Comparison of ENCODE assay signal across 8 cellular contexts in genomic region chr20:17856024-17856564, GRCh38.
DNase-seq lines count a peak whose midpoint lies in the region; ATAC-seq and TF ChIP-seq lines count a peak whose summit lies in the region.

No MANE protein-coding gene starts in this region.

- intact Hi-C loops in colonic mucosa (cut with DNase I) (no loop called here), cardiac septum (cut with DNase I) (no loop called here)

- no peaks in the 10 kb centered on the region for H3K36me3 ChIP-seq in colonic mucosa

- no peak overlapping the region for H3K4me3 ChIP-seq in colonic mucosa

- peak overlapping the region; percentile 62 for H3K27ac ChIP-seq in colonic mucosa

- H3K9ac ChIP-seq in colonic mucosa (ENCODE audit: low read depth in 2 of 2, low read length in 2 of 2) = peak overlapping the region in 1 of 2 donors; percentile 53

- no peaks in the 10 kb centered on the region for H3K27me3 ChIP-seq in colonic mucosa

- TF ChIP-seq CTCF in GM10266 (IDR thresholded peaks at IDR 0.05; ENCODE audit: control insufficient read depth, insufficient read depth, low read depth, missing control alignments) (no peak), colonic mucosa (IDR thresholded peaks at IDR 0.05) (no peak)

- peaks cover 4% of the 10 kb centered on the region for H3K4me1 ChIP-seq in colonic mucosa

- no peaks in the 10 kb centered on the region for H3K9me3 ChIP-seq in colonic mucosa

- ATAC-seq in GM21390 (IDR thresholded peaks at IDR 0.05; ENCODE audit: unreplicated experiment) (peak; percentile 87), HG03565 (IDR thresholded peaks at IDR 0.05; ENCODE audit: unreplicated experiment) (peak; percentile 71)

- DNase-seq in GM10266 (ENCODE audit: extremely low spot score) (peak; percentile 62), colonic mucosa (peak; percentile 91), cerebellar nuclear complex (lab: John Stamatoyannopoulos, UW) (no peak), NCI-H524 (lab: John Stamatoyannopoulos, UW) (no peak), NCI-H82 (lab: John Stamatoyannopoulos, UW) (no peak), cardiac septum (ENCODE audit: low spot score) (no peak)

Comparison
In these comparisons a context has a peak if more than half of its experiments do, and no peak if none do; other contexts are left out.
1. DNase-seq: peak in GM10266 (single experiment) and colonic mucosa (single experiment); none in cerebellar nuclear complex (0 of 2), NCI-H524 (0 of 2), NCI-H82 (single experiment) and cardiac septum (single experiment).